Comparison of ENCODE assay signal across 9 cellular contexts in genomic region chr11:111734383-111735261, GRCh38. TPM values are rescaled to one million over a fixed set of nuclear protein-coding genes. Genes with fewer than 3 reads are reported as not detected.
DNase-seq lines count a peak whose midpoint lies in the region; ATAC-seq and TF ChIP-seq lines count a peak whose summit lies in the region.
"Had no signal": no experiment of that assay in that cellular context is flagged by ENCODE, and none has a peak within 500 bp of the region (broad histone marks: within the 10 kb centered on the region; RNA-seq: fewer than 3 reads in every experiment).

No MANE protein-coding gene starts in this region.

- intact Hi-C loops in Panc1 (cut with micrococcal nuclease; ENCODE audit: unreplicated experiment) (no loop called here), ovary (cut with DNase I) (loop anchor here in 1 of 4 donors (10.0 kb wide), 1 partner anchor 130 kb away; the partner anchor contains the start of gene SIK2)

- H3K9me2 ChIP-seq in Karpas-422 (replicated peaks; ENCODE audit: insufficient read depth, low read length): no peaks in the 10 kb centered on the region

- 37 to 46% (median 38%) methylated on average over 12 to 13 of the region's 13 CpGs for WGBS in ovary, 3 donors

- CTCF ChIA-PET in Panc1 (lab: Charles Lee): interaction anchor here (0.6 to 0.9 kb wide), 2 partner anchors 18 to 43 kb away, joined by 3 read pairs; no protein-coding TSS in a partner anchor

- in situ Hi-C loops in Panc1 (cut with HindIII; ENCODE audit: low pct_unique_long_range_greater_than_20kb, low sequenced_read_pairs) (no loop called here), GM13977 (cut with MboI; ENCODE audit: low pct_unique_long_range_greater_than_20kb, low sequenced_read_pairs, unreplicated experiment) (no loop called here)

- POLR2A ChIA-PET in Panc1 (lab: Charles Lee): no interaction called here

- TF ChIP-seq EP300 in ovary (IDR thresholded peaks at IDR 0.05): no peak

- no peak overlapping the region for H3K4me2 ChIP-seq in Karpas-422 (ENCODE audit: low read depth, low read length, poor library complexity, severe bottlenecking)

- H2AFZ ChIP-seq in ACC112 (ENCODE audit: low read length, unreplicated experiment) (no peak overlapping the region), Karpas-422 (ENCODE audit: low read length) (no peak overlapping the region)

- no peak overlapping the region for H3K9ac ChIP-seq in Karpas-422 (ENCODE audit: low read length)

- H3K4me3 ChIP-seq in ACC112 (ENCODE audit: low read depth, low read length): peak overlapping the region; percentile 68
- H3K4me3 ChIP-seq in Panc1 (ENCODE audit: low read depth in 2 of 2, low read length in 2 of 2): no peak overlapping the region
- H3K4me3 ChIP-seq in epithelial cell of proximal tubule (ENCODE audit: low read depth, low read length): peak overlapping the region; percentile 58
- H3K4me3 ChIP-seq in ovary: no peak overlapping the region
- no peak overlapping the region for H3K4me3 ChIP-seq in Karpas-422 (ENCODE audit: low read length)

- H3K27ac ChIP-seq in ACC112 (ENCODE audit: low read depth, low read length): peak overlapping the region; percentile 98
- peak overlapping the region; percentile 20 for H3K27ac ChIP-seq in Panc1 (ENCODE audit: low read length)
- H3K27ac ChIP-seq in ovary: peak overlapping the region; percentile 90 to 98
- H3K27ac ChIP-seq in Karpas-422 (ENCODE audit: low read length): no peak overlapping the region

- H3K9me3 ChIP-seq in Panc1 (ENCODE audit: control insufficient read depth, insufficient read depth, low read depth, low read length) (no peaks in the 10 kb centered on the region), ovary (no peaks in the 10 kb centered on the region), Karpas-422 (ENCODE audit: low read length) (no peaks in the 10 kb centered on the region)

- no peak for TF ChIP-seq CTCF in Panc1 (IDR thresholded peaks at IDR 0.05)
- no peak for TF ChIP-seq CTCF in epithelial cell of proximal tubule (conservative IDR thresholded peaks at IDR 0.05; ENCODE audit: low read depth, low read length)
- TF ChIP-seq CTCF in ovary (IDR thresholded peaks at IDR 0.05): no peak
- no peak for TF ChIP-seq CTCF in GM13977 (IDR thresholded peaks at IDR 0.05; ENCODE audit: extremely low read depth, insufficient read depth, missing control alignments)

- peak; percentile 80 for TF ChIP-seq POLR2A in ovary (IDR thresholded peaks at IDR 0.05)

- H3K4me1 ChIP-seq in ACC112 (ENCODE audit: control insufficient read depth, insufficient read depth, low read length, unreplicated experiment) (peaks cover 70% of the 10 kb centered on the region), Panc1 (ENCODE audit: control insufficient read depth, insufficient read depth, low read length) (peaks cover 9% of the 10 kb centered on the region; the same call in 1 of the 2 replicates), ovary (ENCODE audit: insufficient read depth) (peaks cover 63% of the 10 kb centered on the region), Karpas-422 (ENCODE audit: low read length) (no peaks in the 10 kb centered on the region)

- no peak for ATAC-seq in Panc1

- H3K79me2 ChIP-seq in ACC112 (ENCODE audit: control insufficient read depth, insufficient read depth, low read length, unreplicated experiment) (no peaks in the 10 kb centered on the region), Karpas-422 (ENCODE audit: low read length) (no peaks in the 10 kb centered on the region)

- H3K27me3 ChIP-seq in ACC112 (ENCODE audit: insufficient read depth, low read length): no peaks in the 10 kb centered on the region
- H3K27me3 ChIP-seq in Panc1 (ENCODE audit: control insufficient read depth, insufficient read depth, low read length): no peaks in the 10 kb centered on the region
- H3K27me3 ChIP-seq in ovary: no peaks in the 10 kb centered on the region
- no peaks in the 10 kb centered on the region for H3K27me3 ChIP-seq in Karpas-422 (ENCODE audit: low read length)

- H3K36me3 ChIP-seq in ACC112 (ENCODE audit: insufficient read depth, low read length) (no peaks in the 10 kb centered on the region), Panc1 (ENCODE audit: control insufficient read depth, insufficient read depth, low read length) (no peaks in the 10 kb centered on the region), ovary (no peaks in the 10 kb centered on the region), Karpas-422 (ENCODE audit: insufficient read depth, low read length) (peaks cover 19% of the 10 kb centered on the region)

- no TSS peak for BruUV-seq in Panc1 (replicated peaks; lab: Mats Ljungman, UMichigan)

- DNase-seq in Panc1 (ENCODE audit: low read depth, low spot score) (no peak), epithelial cell of proximal tubule (ENCODE audit: low read depth) (no peak), ovary (peak in 2 of 5 donors; percentile 54 to 55), GM13977 (ENCODE audit: low spot score) (no peak), CD1c-positive myeloid dendritic cell (ENCODE audit: extremely low spot score) (no peak), Karpas-422 (no peak), NCI-H748 (lab: John Stamatoyannopoulos, UW; ENCODE audit: unreplicated experiment) (no peak)
- DNase-seq: activated gamma-delta T cell treated with Interleukin-2 at 50 U/mL for 16 hours had no signal

- H4K20me1 ChIP-seq in Karpas-422 (ENCODE audit: insufficient read depth, low read depth, low read length): no peaks in the 10 kb centered on the region

RNA-seq across cellular contexts. Expression of gene PPP2R1B, which starts 31.6 kb away (rescaled TPM):
- 57.7 TPM for total RNA-seq in Panc1 (2021; ENCODE audit: unreplicated experiment)
- polyA plus RNA-seq in Panc1 (2012; ENCODE audit: insufficient read length): 33.6 TPM
- 41.1 and 46.1 TPM in 2 replicates for total RNA-seq in epithelial cell of proximal tubule
- 10 to 100 TPM; 17.3 to 36.4 (median 25.9) TPM for total RNA-seq in ovary
- 10 to 100 TPM in 1 of 2 donors, 1 to 10 TPM in 1; 9.8 to 20.4 TPM for polyA plus RNA-seq in ovary
- 145 and 211 TPM in 2 replicates for total RNA-seq in Karpas-422 (2014; rRNA removed; shearing (Covaris generic); ENCODE audit: low replicate concordance)

Comparison
In these comparisons a context has a peak if more than half of its experiments do, and no peak if none do; other contexts are left out.
1. H3K4me3 ChIP-seq: peak in ACC112 (single experiment) and epithelial cell of proximal tubule (single experiment); none in Panc1 (0 of 2), ovary (single experiment) and Karpas-422 (single experiment).